In genomic region chr11:133901999-133902398, GRCh38 we compare ENCODE assay signal across 1 cellular context.
TF ChIP-seq lines count a peak whose summit lies in the region.

No MANE protein-coding gene starts in this region.

TF ChIP-seq in HepG2, 621 proteins besides CTCF, POLR2A, EP300 and RAD21:
- TF ChIP-seq PRMT3 (CRISPR knock-in tag; IDR thresholded peaks at IDR 0.05; ENCODE audit: borderline replicate concordance, low read depth), result no peak
- TF ChIP-seq TEF (CRISPR knock-in tag; IDR thresholded peaks at IDR 0.05), result no peak
- peak; percentile 25; the same call in 1 of the 2 replicates for TF ChIP-seq LCORL (IDR thresholded peaks at IDR 0.05)
- TF ChIP-seq LCORL (CRISPR knock-in tag; IDR thresholded peaks at IDR 0.05), result no peak
- TF ChIP-seq FOXJ3 (CRISPR knock-in tag; IDR thresholded peaks at IDR 0.05; ENCODE audit: borderline replicate concordance), result no peak
- no peak for TF ChIP-seq MXD1 (CRISPR knock-in tag; IDR thresholded peaks at IDR 0.05)
- TF ChIP-seq BCL3 (CRISPR knock-in tag; IDR thresholded peaks at IDR 0.05), result no peak
- TF ChIP-seq ZNF441 (CRISPR knock-in tag; IDR thresholded peaks at IDR 0.05; ENCODE audit: borderline replicate concordance), result no peak
- TF ChIP-seq TFE3 (CRISPR knock-in tag; IDR thresholded peaks at IDR 0.05), result no peak
- no peak for TF ChIP-seq ATF2 (CRISPR knock-in tag; IDR thresholded peaks at IDR 0.05)
- TF ChIP-seq ZNF646 (CRISPR knock-in tag; IDR thresholded peaks at IDR 0.05), result peak; percentile 79
- TF ChIP-seq YEATS2 (CRISPR knock-in tag; IDR thresholded peaks at IDR 0.05; ENCODE audit: borderline replicate concordance), result no peak
- no peak for TF ChIP-seq HMGXB3 (CRISPR knock-in tag; IDR thresholded peaks at IDR 0.05; ENCODE audit: borderline replicate concordance)
